ENCODE assay signal across 8 cellular contexts in genomic region chr19:29941828-29942403, GRCh38. TPM values are rescaled to one million over a fixed set of nuclear protein-coding genes. Genes with fewer than 3 reads are reported as not detected.
DNase-seq lines count a peak whose midpoint lies in the region; ATAC-seq, FAIRE-seq and TF ChIP-seq lines count a peak whose summit lies in the region.

TSS of gene URI1 (plus strand) at chr19:29942239. CDS start at chr19:29942548, 309 bp downstream.

- peak within 1 kb of the TSS; percentile 29; the same call in 1 of the 2 replicates for H3K23ac ChIP-seq in IMR-90 (ENCODE audit: low read depth, low read length)

- H3K14ac ChIP-seq in IMR-90 (replicated peaks; ENCODE audit: low read depth, low read length): peak within 1 kb of the TSS; percentile 17

- DNase-seq in D721Med (ENCODE audit: insufficient read length, low spot score): peak; percentile 62
- DNase-seq in IMR-90: peak; percentile 70
- peak; percentile 93 for DNase-seq in OCI-M1 (lab: John Stamatoyannopoulos, UW)
- DNase-seq in activated T-cell treated with anti-CD3 and anti-CD28 coated beads for 4 hours: peak; percentile 97
- peak; percentile 91 to 95 for DNase-seq in erythroblast (lab: John Stamatoyannopoulos, UW)
- DNase-seq in stimulated activated CD8-positive, alpha-beta memory T cell treated with anti-CD3 and anti-CD28 coated beads, Interleukin-4, amount 100 ng/mL, for 48 hours: peak; percentile 97

- TF ChIP-seq CTCF in D721Med (IDR thresholded peaks at IDR 0.05; ENCODE audit: insufficient read depth, missing control alignments): no peak
- TF ChIP-seq CTCF in IMR-90 (conservative IDR thresholded peaks at IDR 0.05; ENCODE audit: low read depth, low read length): no peak

- intact Hi-C loops in IMR-90 (cut with micrococcal nuclease): loop anchor here (10.0 kb wide), 1 partner anchor 283 kb away; no protein-coding TSS in a partner anchor

- peak within 1 kb of the TSS; percentile 74 for H2AK9ac ChIP-seq in IMR-90 (replicated peaks; ENCODE audit: low read depth, low read length, poor library complexity)

- peak within 1 kb of the TSS; percentile 79 for H3K4ac ChIP-seq in IMR-90 (ENCODE audit: low read depth, low read length)

- peak within 1 kb of the TSS; percentile 52 for H4K5ac ChIP-seq in IMR-90 (ENCODE audit: low read depth, low read length)

- H2AFZ ChIP-seq in IMR-90 (replicated peaks; ENCODE audit: low read length, poor library complexity): peak within 1 kb of the TSS; percentile 98

- H3K9me3 ChIP-seq in IMR-90 (ENCODE audit: control insufficient read depth, insufficient read depth, low read length): no peaks in the 10 kb centered on the region
- no peaks in the 10 kb centered on the region for H3K9me3 ChIP-seq in muscle layer of colon (ENCODE audit: low read length)

- POLR2A ChIA-PET in IMR-90 (lab: Charles Lee; ENCODE audit: unreplicated experiment): interaction anchor here (0.5 kb wide), 1 partner anchor 79 kb away, joined by 3 read pairs; no protein-coding TSS in a partner anchor

- TF ChIP-seq POLR2A in IMR-90 (IDR thresholded peaks at IDR 0.05; ENCODE audit: low read depth, low read length) (no peak), erythroblast (IDR thresholded peaks at IDR 0.05; ENCODE audit: low read length) (peak; percentile 42)

- peaks cover 28% of the 10 kb centered on the region for H4K20me1 ChIP-seq in IMR-90 (ENCODE audit: insufficient read depth, low read length)

- dilution Hi-C loops in IMR-90 (cut with HindIII; ENCODE audit: low sequenced_read_pairs, unreplicated experiment): no loop called here

- peaks cover 7 to 31% of the 10 kb centered on the region in 2 experiments; a peak in 3 of 4 replicates for H3K79me1 ChIP-seq in IMR-90 (ENCODE audit: low read depth in 1 of 2, low read length in 2 of 2)

- H3K27me3 ChIP-seq in IMR-90 (ENCODE audit: control insufficient read depth, insufficient read depth, low read length) (no peaks in the 10 kb centered on the region; the same call in 1 of the 2 replicates), muscle layer of colon (ENCODE audit: control insufficient read depth in 1 of 2, insufficient read depth in 2 of 2, low read length in 2 of 2) (no peaks in the 10 kb centered on the region)

- H4K8ac ChIP-seq in IMR-90 (ENCODE audit: low read depth in 2 of 2, low read length in 2 of 2): peak within 1 kb of the TSS; percentile 70 to 95; a peak in 3 of 4 replicates

- H3K36me3 ChIP-seq in IMR-90 (ENCODE audit: control insufficient read depth, insufficient read depth, low read length) (no peaks in the 10 kb centered on the region), muscle layer of colon (ENCODE audit: insufficient read depth, low read length) (no peaks in the 10 kb centered on the region)

- H2AK5ac ChIP-seq in IMR-90 (ENCODE audit: low read depth, low read length): peak within 1 kb of the TSS; percentile 56

- peak within 1 kb of the TSS; percentile 30 for H2BK5ac ChIP-seq in IMR-90 (ENCODE audit: low read depth, low read length, poor library complexity, severe bottlenecking)

- ATAC-seq in GM21526 (IDR thresholded peaks at IDR 0.05; ENCODE audit: low FRiP score, unreplicated experiment) (peak; percentile 86), IMR-90 (ENCODE audit: low read depth) (peak; percentile 99)

- peak within 1 kb of the TSS; percentile 100 for H3K4me2 ChIP-seq in IMR-90 (ENCODE audit: low read depth, low read length)

- no peak for FAIRE-seq in D721Med (lab: Jason Lieb, UNC)

- H3K9ac ChIP-seq in IMR-90 (ENCODE audit: low read depth, low read length) (peak within 1 kb of the TSS; percentile 86), muscle layer of colon (ENCODE audit: low read length) (peak within 1 kb of the TSS; percentile 53)

- H3K18ac ChIP-seq in IMR-90 (ENCODE audit: low read depth, low read length): 0 out of 2 replicates have a peak within 1 kb of the TSS, but pooled peaks have one; percentile 1

- CTCF ChIA-PET in IMR-90 (lab: Yijun Ruan, JAX): interaction anchor here (0.6 kb wide), 2 partner anchors 692 to 1028 kb away, joined by 3 read pairs; no protein-coding TSS in a partner anchor

- peaks cover 8% of the 10 kb centered on the region for H3K4me1 ChIP-seq in IMR-90 (ENCODE audit: control insufficient read depth, insufficient read depth, low read length)
- peaks cover 33% of the 10 kb centered on the region for H3K4me1 ChIP-seq in muscle layer of colon (ENCODE audit: insufficient read depth, low read length)

- no peak for TF ChIP-seq RAD21 in IMR-90 (IDR thresholded peaks at IDR 0.05; ENCODE audit: low read length)

- no peak within 1 kb of the TSS for H2BK20ac ChIP-seq in IMR-90 (ENCODE audit: low read depth, low read length)

- H3K4me3 ChIP-seq in IMR-90 (ENCODE audit: insufficient read depth, low read depth, low read length) (peak within 1 kb of the TSS; percentile 97), muscle layer of colon (ENCODE audit: low read depth in 1 of 2, low read length in 2 of 2) (peak within 1 kb of the TSS; percentile 79 to 88)

- no TSS peak for BruUV-seq in IMR-90 (replicated peaks; lab: Mats Ljungman, UMichigan)

- peak within 1 kb of the TSS; percentile 52; the same call in 1 of the 2 replicates for H4K91ac ChIP-seq in IMR-90 (ENCODE audit: insufficient read depth, low read depth, low read length)

- 0% methylated on average over 36 of the region's 59 CpGs; no CpG with 5 or more reads in 1 of the 2 experiments for WGBS in IMR-90 (ENCODE audit: extremely low coverage in 2 of 2, insufficient read length in 1 of 2), 2 experiments

- H2BK120ac ChIP-seq in IMR-90 (ENCODE audit: low read depth, low read length): no peak within 1 kb of the TSS

- H3K56ac ChIP-seq in IMR-90 (ENCODE audit: extremely low read depth, insufficient read depth, low read length): peak within 1 kb of the TSS; percentile 61; the same call in 1 of the 2 replicates

- in situ Hi-C loops in IMR-90 (cut with MboI; ENCODE audit: low sequenced_read_pairs): no loop called here

- H2BK15ac ChIP-seq in IMR-90 (ENCODE audit: low read depth, low read length): no peak within 1 kb of the TSS

- H3K27ac ChIP-seq in IMR-90 (ENCODE audit: insufficient read depth, low read length) (peak within 1 kb of the TSS; percentile 74), muscle layer of colon (ENCODE audit: low read depth, low read length) (peak within 1 kb of the TSS; percentile 82)

- peaks cover 6% of the 10 kb centered on the region; the same call in 1 of the 2 replicates for H3K9me1 ChIP-seq in IMR-90 (ENCODE audit: insufficient read depth, low read length)

TF ChIP-seq in IMR-90, 13 proteins besides CTCF, POLR2A, EP300 and RAD21:
- TF ChIP-seq ELK1 (IDR thresholded peaks at IDR 0.05; ENCODE audit: borderline replicate concordance, low read depth, low read length) (no peak), CHD1 (IDR thresholded peaks at IDR 0.05; ENCODE audit: low read depth, low read length) (no peak), MAZ (IDR thresholded peaks at IDR 0.05; ENCODE audit: borderline replicate concordance, low read depth, low read length) (peak; percentile 24; the same call in 1 of the 2 replicates), FOS (IDR thresholded peaks at IDR 0.05; ENCODE audit: low read depth, low read length) (no peak), BHLHE40 (IDR thresholded peaks at IDR 0.05; ENCODE audit: low read depth, low read length) (no peak; the same call in 1 of the 2 replicates), USF2 (IDR thresholded peaks at IDR 0.05; ENCODE audit: low read depth, low read length) (0 out of 2 replicates have a peak, but pooled peaks have one; percentile 8), MAFK (IDR thresholded peaks at IDR 0.05; ENCODE audit: low read depth, low read length) (no peak), SMC3 (IDR thresholded peaks at IDR 0.05; ENCODE audit: low read depth, low read length) (no peak), RFX5 (IDR thresholded peaks at IDR 0.05; ENCODE audit: low read depth, low read length) (no peak), RCOR1 (IDR thresholded peaks at IDR 0.05; ENCODE audit: insufficient replicate concordance, low read length) (no peak), MXI1 (IDR thresholded peaks at IDR 0.05; ENCODE audit: borderline replicate concordance, low read depth, low read length) (peak; percentile 95), NFE2L2 (IDR thresholded peaks at IDR 0.05; ENCODE audit: low read depth, low read length) (no peak), CEBPB (IDR thresholded peaks at IDR 0.05; ENCODE audit: low read depth, low read length) (no peak)
TF ChIP-seq in IMR-90: peak in this region for 3.

RNA-seq across cellular contexts. Expression of gene URI1, which starts in this region (rescaled TPM):
- total RNA-seq in IMR-90 (2012; rRNA removed): 43.2 and 95.8 TPM in 2 replicates
- 39.0 and 45.3 TPM in 2 replicates for polyA plus RNA-seq in IMR-90 (2012; rRNA removed)
- 4.1 and 11.6 TPM in 2 replicates for polyA plus RNA-seq in IMR-90 (2012; cell fraction: cytosol; rRNA removed)
- polyA plus RNA-seq in IMR-90 (2012; cell fraction: nucleus; rRNA removed; ENCODE audit: low replicate concordance): 2.4 and 34.6 TPM in 2 replicates

Comparison
In these comparisons a context has a peak if more than half of its experiments do, and no peak if none do; other contexts are left out.
1. Peak in every context shown above with its lines: DNase-seq, ATAC-seq, H3K4me3 ChIP-seq and H3K27ac ChIP-seq.